8 cellular contexts compared by ENCODE assay signal in genomic region chr17:7915611-7916382, GRCh38. TPM values are rescaled to one million over a fixed set of nuclear protein-coding genes. Genes with fewer than 3 reads are reported as not detected.
DNase-seq lines count a peak whose midpoint lies in the region; ATAC-seq and TF ChIP-seq lines count a peak whose summit lies in the region.

RNF227 (minus strand) TSS chr17:7916289; CDS start chr17:7916195, 94 bp downstream.

- H3K9me3 ChIP-seq in iPS-15b (ENCODE audit: control insufficient read depth, insufficient read depth, low read length) = no peaks in the 10 kb centered on the region

- no peak for TF ChIP-seq CTCF in brain (conservative IDR thresholded peaks at IDR 0.05)

- peaks cover 12% of the 10 kb centered on the region for H3K36me3 Mint-ChIP-seq in brain

- peak within 1 kb of the TSS; percentile 87 to 97 (median 93) for H3K27ac Mint-ChIP-seq in brain

- H3K36me3 ChIP-seq in iPS-15b (ENCODE audit: control insufficient read depth, insufficient read depth, low read length) = no peaks in the 10 kb centered on the region

- peak; percentile 54 for TF ChIP-seq POLR2A in GM18505 (IDR thresholded peaks at IDR 0.05; ENCODE audit: borderline replicate concordance, extremely low read depth, insufficient read depth, insufficient read length)

- peak within 1 kb of the TSS; percentile 49 for H3K4me3 ChIP-seq in iPS-15b (ENCODE audit: low read depth, low read length)
- H3K4me3 ChIP-seq in skeletal muscle cell (ENCODE audit: low read depth, low read length) = peak within 1 kb of the TSS; percentile 67

- H3K27me3 Mint-ChIP-seq in brain = peaks cover 4% of the 10 kb centered on the region

- H3K9me3 Mint-ChIP-seq in brain = no peaks in the 10 kb centered on the region

- ATAC-seq in GM18505 (IDR thresholded peaks at IDR 0.05; ENCODE audit: unreplicated experiment) = peak; percentile 65
- ATAC-seq in HG03045 (IDR thresholded peaks at IDR 0.05; ENCODE audit: unreplicated experiment) = peak; percentile 73
- no peak for ATAC-seq in GM18870 (IDR thresholded peaks at IDR 0.05; ENCODE audit: unreplicated experiment)

- DNase-seq in NCI-H2107 treated with DMSO at 0.1 percent for 48 hours (lab: John Stamatoyannopoulos, UW; ENCODE audit: unreplicated experiment) (peak; percentile 87), UCSD-AML1 (lab: John Stamatoyannopoulos, UW; ENCODE audit: unreplicated experiment) (peak; percentile 85), skeletal muscle cell (ENCODE audit: low read depth) (peak; percentile 91)

- H3K4me1 Mint-ChIP-seq in brain = peaks cover 32% of the 10 kb centered on the region

- H3K4me1 ChIP-seq in iPS-15b (ENCODE audit: control insufficient read depth, insufficient read depth, low read length) = no peaks in the 10 kb centered on the region

- no peak within 1 kb of the TSS for H3K9ac ChIP-seq in iPS-15b (ENCODE audit: low read depth, low read length)

- H3K4me3 Mint-ChIP-seq in brain = peak within 1 kb of the TSS; percentile 88 to 94 (median 94)

- peaks cover 38% of the 10 kb centered on the region for H3K27me3 ChIP-seq in iPS-15b (ENCODE audit: control insufficient read depth, insufficient read depth, low read length)

RNA-seq across cellular contexts. Expression of gene RNF227, which starts in this region (rescaled TPM):
- 5.3 TPM for polyA plus RNA-seq in brain (ENCODE audit: insufficient read depth, low read depth, low replicate concordance)
